In the genomic region with DNA sequence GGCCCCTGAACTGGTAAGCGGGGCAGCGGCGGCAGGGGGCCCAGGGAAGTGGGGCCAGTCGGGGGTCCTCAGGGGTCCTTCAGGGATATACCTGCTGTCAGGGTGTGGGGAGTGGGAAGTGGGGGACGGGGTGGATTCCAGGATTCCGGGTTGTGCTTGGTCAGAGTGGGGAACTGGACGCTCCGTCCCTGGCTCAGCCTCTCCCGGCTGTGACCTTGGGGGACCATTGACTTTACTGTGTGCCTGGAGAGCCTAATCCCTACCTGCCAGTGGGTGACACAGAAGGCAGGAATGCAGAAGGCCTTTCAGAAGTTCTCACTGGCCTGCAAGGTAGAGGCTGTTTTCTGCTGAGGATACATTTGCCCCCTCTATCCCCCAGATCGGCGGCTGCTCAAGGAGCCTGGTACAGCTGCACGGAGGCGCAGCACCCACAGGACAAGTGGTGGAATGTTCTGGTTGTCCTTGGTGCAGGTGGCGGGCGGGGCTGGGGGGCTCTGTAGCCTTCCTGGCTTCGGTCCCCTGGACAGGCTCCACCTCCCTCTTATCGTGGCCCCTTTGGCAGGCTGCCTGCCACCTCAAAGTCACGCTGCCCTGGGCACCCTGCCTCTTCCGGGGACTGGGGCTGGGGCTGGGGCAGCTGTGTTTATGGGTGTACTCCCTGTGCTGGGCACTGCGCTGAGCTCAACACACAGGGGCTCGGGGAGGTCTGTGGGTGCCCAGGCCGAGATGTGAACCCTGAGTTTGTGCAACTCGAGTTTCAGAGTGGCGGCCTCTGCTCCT, we compare ENCODE assay signal across 14 cellular contexts. TPM values are rescaled to one million over a fixed set of nuclear protein-coding genes. Genes with fewer than 3 reads are reported as not detected.
A peak's percentile ranks its signal among the peaks of the same experiment; 100 is the strongest.
DNase-seq lines count a peak whose midpoint lies in the region; ATAC-seq, FAIRE-seq and TF ChIP-seq lines count a peak whose summit lies in the region.
"Had no signal": no experiment of that assay in that cellular context is flagged by ENCODE, and none has a peak within 500 bp of the region (broad histone marks: within the 10 kb centered on the region; RNA-seq: fewer than 3 reads in every experiment).

No MANE protein-coding gene starts in this region.

- DNase-seq in activated CD4-positive, alpha-beta T cell treated with anti-CD3 and anti-CD28 coated beads, Interleukin-2, amount 10 ng/mL, durations not matched to agents 7 days and 5 days, result no peak
- no peak for DNase-seq in activated CD4-positive, alpha-beta T cell treated with anti-CD3 and anti-CD28 coated beads for 4 hours
- DNase-seq in RWPE2 (ENCODE audit: low spot score) (peak; percentile 53), kidney (peak; percentile 93), mammary epithelial cell (no peak), NCI-H2081 treated with DMSO at 0.1 percent for 48 hours (lab: John Stamatoyannopoulos, UW) (no peak)
- DNase-seq: ACHN; activated CD4-positive, alpha-beta T cell treated with anti-CD3 and anti-CD28 coated beads for 1 hour; effector CD8-positive, alpha-beta T cell; hypothalamus; NCI-H2171 treated with DMSO at 0.1 percent for 48 hours had no signal

- H3K36me3 ChIP-seq in RWPE2 (ENCODE audit: low read depth) (no peaks in the 10 kb centered on the region), kidney (ENCODE audit: control insufficient read depth in 1 of 2, insufficient read depth in 2 of 2, low read length in 2 of 2) (no peaks in the 10 kb centered on the region), mammary epithelial cell (ENCODE audit: insufficient read depth, low read length) (no peaks in the 10 kb centered on the region)

- dilution Hi-C loops in mammary epithelial cell (cut with HindIII; ENCODE audit: low sequenced_read_pairs), result no loop called here

- no peaks in the 10 kb centered on the region for H3K27me3 Mint-ChIP-seq in activated CD4-positive, alpha-beta T cell treated with anti-CD3 and anti-CD28 coated beads, Interleukin-2, amount 10 ng/mL, durations not matched to agents 7 days and 5 days
- no peaks in the 10 kb centered on the region for H3K27me3 Mint-ChIP-seq in stimulated activated memory B cell treated with anti-CD40 and anti-IgM and Interleukin-4, amounts not matched to agents 10 μg/mL and 1 μg/mL and 100 μg/mL, for 72 hours
- H3K27me3 Mint-ChIP-seq: activated naive CD8-positive, alpha-beta T cell had no signal

- BruUV-seq in mammary epithelial cell (replicated peaks; lab: Mats Ljungman, UMichigan), result no TSS peak

- ATAC-seq in RWPE2 (ENCODE audit: low read depth) (peak; percentile 40; the same call in 1 of the 3 replicates), GM18907 (IDR thresholded peaks at IDR 0.05; ENCODE audit: unreplicated experiment) (no peak)
- ATAC-seq in stimulated activated memory B cell treated with anti-CD40 and anti-IgM and Interleukin-4, amounts not matched to agents 10 μg/mL and 1 μg/mL and 100 μg/mL, for 72 hours, result peak; percentile 60

- H3K27ac ChIP-seq in RWPE2 (ENCODE audit: poor library complexity, severe bottlenecking) (no peak overlapping the region), kidney (ENCODE audit: low read depth in 2 of 2, low read length in 2 of 2) (peak overlapping the region; percentile 95 to 97), mammary epithelial cell (ENCODE audit: insufficient read depth, low read depth, low read length) (no peak overlapping the region)

- H3K4me1 ChIP-seq in RWPE2 (ENCODE audit: insufficient read depth, poor library complexity, severe bottlenecking) (no peaks in the 10 kb centered on the region), kidney (ENCODE audit: control insufficient read depth in 1 of 2, insufficient read depth in 1 of 2, low read depth in 1 of 2, low read length in 2 of 2) (peaks cover 8 to 37% of the 10 kb centered on the region in 2 donors), mammary epithelial cell (ENCODE audit: insufficient read depth, low read length) (no peaks in the 10 kb centered on the region)

- H2AFZ ChIP-seq in mammary epithelial cell (ENCODE audit: low read depth, low read length), result no peak overlapping the region

- H3K4me3 ChIP-seq in RWPE2 (ENCODE audit: severe bottlenecking) (no peak overlapping the region), kidney (ENCODE audit: low read length in 2 of 2) (no peak overlapping the region), mammary epithelial cell (replicated peaks in 1 of 3; ENCODE audit: insufficient read depth in 1 of 3, low read depth in 2 of 3, low read length in 3 of 3) (no peak overlapping the region)

- no peak overlapping the region for H3K4me2 ChIP-seq in mammary epithelial cell (ENCODE audit: insufficient read depth, low read depth, low read length)

- H3K27ac Mint-ChIP-seq in activated CD4-positive, alpha-beta T cell treated with anti-CD3 and anti-CD28 coated beads, Interleukin-2, amount 10 ng/mL, durations not matched to agents 7 days and 5 days, result peak overlapping the region; percentile 36
- peak overlapping the region; percentile 75 for H3K27ac Mint-ChIP-seq in stimulated activated memory B cell treated with anti-CD40 and anti-IgM and Interleukin-4, amounts not matched to agents 10 μg/mL and 1 μg/mL and 100 μg/mL, for 72 hours
- H3K27ac Mint-ChIP-seq: activated naive CD8-positive, alpha-beta T cell had no signal

- no peaks in the 10 kb centered on the region for H4K20me1 ChIP-seq in mammary epithelial cell (ENCODE audit: insufficient read depth, low read length)

- peak overlapping the region in 1 of 2 donors; percentile 75 for H3K9ac ChIP-seq in kidney (ENCODE audit: low read length in 2 of 2)
- H3K9ac ChIP-seq in mammary epithelial cell (ENCODE audit: insufficient read depth, low read length), result no peak overlapping the region

- POLR2A ChIA-PET in activated CD4-positive, alpha-beta T cell treated with anti-CD3 and anti-CD28 coated beads, Interleukin-2, amount 10 ng/mL, durations not matched to agents 7 days and 5 days (lab: Charles Lee), result no interaction called here

- CTCF ChIA-PET in activated CD4-positive, alpha-beta T cell treated with anti-CD3 and anti-CD28 coated beads, Interleukin-2, amount 10 ng/mL, durations not matched to agents 7 days and 5 days (lab: Charles Lee), result interaction anchor here (0.5 kb wide), 1 partner anchor 751 kb away, joined by 3 read pairs; no protein-coding TSS in a partner anchor
- CTCF ChIA-PET in mammary epithelial cell (lab: Charles Lee; ENCODE audit: low non-redundant PET), result no interaction called here

- FAIRE-seq in kidney (lab: Jason Lieb, UNC), result no peak

- H3K36me3 Mint-ChIP-seq in activated CD4-positive, alpha-beta T cell treated with anti-CD3 and anti-CD28 coated beads, Interleukin-2, amount 10 ng/mL, durations not matched to agents 7 days and 5 days (ENCODE audit: low read depth), result no peaks in the 10 kb centered on the region
- no peaks in the 10 kb centered on the region for H3K36me3 Mint-ChIP-seq in stimulated activated memory B cell treated with anti-CD40 and anti-IgM and Interleukin-4, amounts not matched to agents 10 μg/mL and 1 μg/mL and 100 μg/mL, for 72 hours
- H3K36me3 Mint-ChIP-seq: activated naive CD8-positive, alpha-beta T cell had no signal

- no peak overlapping the region for H3K4me3 Mint-ChIP-seq in activated CD4-positive, alpha-beta T cell treated with anti-CD3 and anti-CD28 coated beads, Interleukin-2, amount 10 ng/mL, durations not matched to agents 7 days and 5 days
- peak overlapping the region; percentile 46 for H3K4me3 Mint-ChIP-seq in stimulated activated memory B cell treated with anti-CD40 and anti-IgM and Interleukin-4, amounts not matched to agents 10 μg/mL and 1 μg/mL and 100 μg/mL, for 72 hours

- intact Hi-C loops in kidney (cut with DNase I), result no loop called here
- intact Hi-C loops in mammary epithelial cell (cut with micrococcal nuclease), result no loop called here

- no peaks in the 10 kb centered on the region for H3K9me3 Mint-ChIP-seq in activated CD4-positive, alpha-beta T cell treated with anti-CD3 and anti-CD28 coated beads, Interleukin-2, amount 10 ng/mL, durations not matched to agents 7 days and 5 days
- no peaks in the 10 kb centered on the region for H3K9me3 Mint-ChIP-seq in stimulated activated memory B cell treated with anti-CD40 and anti-IgM and Interleukin-4, amounts not matched to agents 10 μg/mL and 1 μg/mL and 100 μg/mL, for 72 hours

- H3K9me3 ChIP-seq in RWPE2 (ENCODE audit: severe bottlenecking) (no peaks in the 10 kb centered on the region), kidney (ENCODE audit: control insufficient read depth in 1 of 2, low read length in 2 of 2) (no peaks in the 10 kb centered on the region), mammary epithelial cell (replicated peaks; ENCODE audit: insufficient read depth, low read length) (no peaks in the 10 kb centered on the region)

- peaks cover 24% of the 10 kb centered on the region for H3K4me1 Mint-ChIP-seq in activated CD4-positive, alpha-beta T cell treated with anti-CD3 and anti-CD28 coated beads, Interleukin-2, amount 10 ng/mL, durations not matched to agents 7 days and 5 days
- H3K4me1 Mint-ChIP-seq in stimulated activated memory B cell treated with anti-CD40 and anti-IgM and Interleukin-4, amounts not matched to agents 10 μg/mL and 1 μg/mL and 100 μg/mL, for 72 hours, result peaks cover 96% of the 10 kb centered on the region

- in situ Hi-C loops in mammary epithelial cell (cut with MboI; ENCODE audit: low sequenced_read_pairs in 2 of 2), result no loop called here

- TF ChIP-seq CTCF in RWPE2 (IDR thresholded peaks at IDR 0.05; ENCODE audit: poor library complexity, severe bottlenecking) (no peak), kidney (IDR thresholded peaks at IDR 0.05; ENCODE audit: borderline replicate concordance, extremely low read depth, insufficient read depth) (no peak), mammary epithelial cell (conservative IDR thresholded peaks at IDR 0.05 in 1 of 2, IDR thresholded peaks at IDR 0.05 in 1 of 2; ENCODE audit: extremely low read depth in 1 of 2, insufficient read depth in 1 of 2, low read depth in 1 of 2, low read length in 2 of 2) (no peak)

- no peaks in the 10 kb centered on the region for H3K79me2 ChIP-seq in mammary epithelial cell (ENCODE audit: insufficient read depth, low read length)

- 81% methylated on average over 10 of the region's 24 CpGs for WGBS in mammary epithelial cell (ENCODE audit: low coverage, missing lambda C conversion rate)

- H3K27me3 ChIP-seq in RWPE2 (ENCODE audit: insufficient read depth, poor library complexity, severe bottlenecking), result no peaks in the 10 kb centered on the region
- no peaks in the 10 kb centered on the region for H3K27me3 ChIP-seq in mammary epithelial cell (ENCODE audit: insufficient read depth, low read length)

RNA-seq across cellular contexts. Expression of gene KCNQ1, which starts 18.4 kb away (rescaled TPM):
- total RNA-seq in activated CD4-positive, alpha-beta T cell treated with anti-CD3 and anti-CD28 coated beads, Interleukin-2, amount 10 ng/mL, durations not matched to agents 7 days and 5 days, result 10 to 100 TPM; 20.4 to 24.3 TPM
- total RNA-seq in kidney, result 45.5 TPM
- polyA plus RNA-seq in kidney (ENCODE audit: insufficient read depth, low read depth, low replicate concordance), result 49.4 TPM
- under 1 TPM in 1 of 2 donors, not detected in 1; 0.83 TPM for total RNA-seq in mammary epithelial cell
- not detected for polyA plus RNA-seq in mammary epithelial cell
- not detected for polyA minus RNA-seq in mammary epithelial cell

RNA-seq across cellular contexts. Expression of gene TRPM5, which starts 18.9 kb away (rescaled TPM):
- under 1 TPM in 1 of 2 experiments, not detected in 1; 0.07 TPM for total RNA-seq in activated CD4-positive, alpha-beta T cell treated with anti-CD3 and anti-CD28 coated beads, Interleukin-2, amount 10 ng/mL, durations not matched to agents 7 days and 5 days
- total RNA-seq in kidney (0.25 TPM), mammary epithelial cell (not detected)
- polyA plus RNA-seq in kidney (ENCODE audit: insufficient read depth, low read depth, low replicate concordance) (0.69 TPM), mammary epithelial cell (not detected)
- not detected for polyA minus RNA-seq in mammary epithelial cell

Comparison
In these comparisons a context has a peak if more than half of its experiments do, and no peak if none do; other contexts are left out.
1. DNase-seq: peak in RWPE2 (single experiment) and kidney (single experiment); none in activated CD4-positive, alpha-beta T cell treated with anti-CD3 and anti-CD28 coated beads, Interleukin-2, amount 10 ng/mL, durations not matched to agents 7 days and 5 days (single experiment), activated CD4-positive, alpha-beta T cell treated with anti-CD3 and anti-CD28 coated beads for 4 hours (0 of 2), mammary epithelial cell (single experiment) and NCI-H2081 treated with DMSO at 0.1 percent for 48 hours (single experiment).
2. H3K27ac ChIP-seq: peak in kidney (2 of 2); none in RWPE2 (single experiment) and mammary epithelial cell (single experiment).
3. RNA of gene KCNQ1, which starts 18.4 kb away (total RNA-seq): 45.5 TPM in kidney (single experiment) and 20.4 to 24.3 TPM in activated CD4-positive, alpha-beta T cell treated with anti-CD3 and anti-CD28 coated beads, Interleukin-2, amount 10 ng/mL, durations not matched to agents 7 days and 5 days; 0.83 TPM in mammary epithelial cell; every median in the first group is over 10 times any median in the second.